In genomic region chr1:35220976-35221375, GRCh38 we compare ENCODE assay signal across 1 cellular context.
A peak's percentile ranks its signal among the peaks of the same experiment; 100 is the strongest.
TF ChIP-seq lines count a peak whose summit lies in the region.

No MANE protein-coding gene starts in this region.

TF ChIP-seq in K562, 482 proteins besides CTCF, POLR2A, EP300 and RAD21 (continued from another document):
- TF ChIP-seq, protein P1, sequence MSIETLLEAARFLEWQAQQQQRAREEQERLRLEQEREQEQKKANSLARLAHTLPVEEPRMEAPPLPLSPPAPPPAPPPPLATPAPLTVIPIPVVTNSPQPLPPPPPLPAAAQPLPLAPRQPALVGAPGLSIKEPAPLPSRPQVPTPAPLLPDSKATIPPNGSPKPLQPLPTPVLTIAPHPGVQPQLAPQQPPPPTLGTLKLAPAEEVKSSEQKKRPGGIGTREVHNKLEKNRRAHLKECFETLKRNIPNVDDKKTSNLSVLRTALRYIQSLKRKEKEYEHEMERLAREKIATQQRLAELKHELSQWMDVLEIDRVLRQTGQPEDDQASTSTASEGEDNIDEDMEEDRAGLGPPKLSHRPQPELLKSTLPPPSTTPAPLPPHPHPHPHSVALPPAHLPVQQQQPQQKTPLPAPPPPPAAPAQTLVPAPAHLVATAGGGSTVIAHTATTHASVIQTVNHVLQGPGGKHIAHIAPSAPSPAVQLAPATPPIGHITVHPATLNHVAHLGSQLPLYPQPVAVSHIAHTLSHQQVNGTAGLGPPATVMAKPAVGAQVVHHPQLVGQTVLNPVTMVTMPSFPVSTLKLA (conservative IDR thresholded peaks at IDR 0.05), result 0 out of 4 replicates have a peak, but pooled peaks of 1 of the 2 experiments have one; percentile 12
- TF ChIP-seq NFATC3 (IDR thresholded peaks at IDR 0.05), result no peak
- TF ChIP-seq, protein P2, sequence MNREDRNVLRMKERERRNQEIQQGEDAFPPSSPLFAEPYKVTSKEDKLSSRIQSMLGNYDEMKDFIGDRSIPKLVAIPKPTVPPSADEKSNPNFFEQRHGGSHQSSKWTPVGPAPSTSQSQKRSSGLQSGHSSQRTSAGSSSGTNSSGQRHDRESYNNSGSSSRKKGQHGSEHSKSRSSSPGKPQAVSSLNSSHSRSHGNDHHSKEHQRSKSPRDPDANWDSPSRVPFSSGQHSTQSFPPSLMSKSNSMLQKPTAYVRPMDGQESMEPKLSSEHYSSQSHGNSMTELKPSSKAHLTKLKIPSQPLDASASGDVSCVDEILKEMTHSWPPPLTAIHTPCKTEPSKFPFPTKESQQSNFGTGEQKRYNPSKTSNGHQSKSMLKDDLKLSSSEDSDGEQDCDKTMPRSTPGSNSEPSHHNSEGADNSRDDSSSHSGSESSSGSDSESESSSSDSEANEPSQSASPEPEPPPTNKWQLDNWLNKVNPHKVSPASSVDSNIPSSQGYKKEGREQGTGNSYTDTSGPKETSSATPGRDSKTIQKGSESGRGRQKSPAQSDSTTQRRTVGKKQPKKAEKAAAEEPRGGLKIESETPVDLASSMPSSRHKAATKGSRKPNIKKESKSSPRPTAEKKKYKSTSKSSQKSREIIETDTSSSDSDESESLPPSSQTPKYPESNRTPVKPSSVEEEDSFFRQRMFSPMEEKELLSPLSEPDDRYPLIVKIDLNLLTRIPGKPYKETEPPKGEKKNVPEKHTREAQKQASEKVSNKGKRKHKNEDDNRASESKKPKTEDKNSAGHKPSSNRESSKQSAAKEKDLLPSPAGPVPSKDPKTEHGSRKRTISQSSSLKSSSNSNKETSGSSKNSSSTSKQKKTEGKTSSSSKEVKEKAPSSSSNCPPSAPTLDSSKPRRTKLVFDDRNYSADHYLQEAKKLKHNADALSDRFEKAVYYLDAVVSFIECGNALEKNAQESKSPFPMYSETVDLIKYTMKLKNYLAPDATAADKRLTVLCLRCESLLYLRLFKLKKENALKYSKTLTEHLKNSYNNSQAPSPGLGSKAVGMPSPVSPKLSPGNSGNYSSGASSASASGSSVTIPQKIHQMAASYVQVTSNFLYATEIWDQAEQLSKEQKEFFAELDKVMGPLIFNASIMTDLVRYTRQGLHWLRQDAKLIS (CRISPR knock-in tag; IDR thresholded peaks at IDR 0.05), result no peak
- TF ChIP-seq E2F4 (CRISPR knock-in tag; IDR thresholded peaks at IDR 0.05; ENCODE audit: low read depth), result no peak
- no peak for TF ChIP-seq MTA3 (IDR thresholded peaks at IDR 0.05; ENCODE audit: borderline replicate concordance)
- TF ChIP-seq ZFP91 (CRISPR knock-in tag; IDR thresholded peaks at IDR 0.05), result 0 out of 2 replicates have a peak, but pooled peaks have one; percentile 21
- TF ChIP-seq ZNF766 (CRISPR knock-in tag; conservative IDR thresholded peaks at IDR 0.05), result no peak
- TF ChIP-seq HDAC2 (IDR thresholded peaks at IDR 0.05), result 0 out of 2 replicates have a peak, but pooled peaks have one; percentile 17
- TF ChIP-seq CTCFL (IDR thresholded peaks at IDR 0.05; ENCODE audit: borderline replicate concordance, insufficient read depth, low read depth, low read length, poor library complexity, severe bottlenecking), result peak; percentile 13
- TF ChIP-seq CBFA2T2 (conservative IDR thresholded peaks at IDR 0.05), result no peak
- TF ChIP-seq SMARCA5 (IDR thresholded peaks at IDR 0.05), result 0 out of 2 replicates have a peak, but pooled peaks have one; percentile 28
- peak; percentile 55 for TF ChIP-seq ZNF263 (CRISPR knock-in tag; IDR thresholded peaks at IDR 0.05; ENCODE audit: borderline replicate concordance)
- TF ChIP-seq, protein P3, sequence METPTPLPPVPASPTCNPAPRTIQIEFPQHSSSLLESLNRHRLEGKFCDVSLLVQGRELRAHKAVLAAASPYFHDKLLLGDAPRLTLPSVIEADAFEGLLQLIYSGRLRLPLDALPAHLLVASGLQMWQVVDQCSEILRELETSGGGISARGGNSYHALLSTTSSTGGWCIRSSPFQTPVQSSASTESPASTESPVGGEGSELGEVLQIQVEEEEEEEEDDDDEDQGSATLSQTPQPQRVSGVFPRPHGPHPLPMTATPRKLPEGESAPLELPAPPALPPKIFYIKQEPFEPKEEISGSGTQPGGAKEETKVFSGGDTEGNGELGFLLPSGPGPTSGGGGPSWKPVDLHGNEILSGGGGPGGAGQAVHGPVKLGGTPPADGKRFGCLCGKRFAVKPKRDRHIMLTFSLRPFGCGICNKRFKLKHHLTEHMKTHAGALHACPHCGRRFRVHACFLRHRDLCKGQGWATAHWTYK (CRISPR knock-in tag; IDR thresholded peaks at IDR 0.05), result no peak
- no peak for TF ChIP-seq HNRNPH1 (optimal IDR thresholded peaks at IDR 0.05; ENCODE audit: low read depth, low read length)
- TF ChIP-seq PHF20 (IDR thresholded peaks at IDR 0.05; ENCODE audit: partially characterized antibody), result no peak
- 0 out of 2 replicates have a peak, but pooled peaks have one; percentile 29 for TF ChIP-seq HDGF (IDR thresholded peaks at IDR 0.05)
